8 cellular contexts compared by ENCODE assay signal in the genomic region with DNA sequence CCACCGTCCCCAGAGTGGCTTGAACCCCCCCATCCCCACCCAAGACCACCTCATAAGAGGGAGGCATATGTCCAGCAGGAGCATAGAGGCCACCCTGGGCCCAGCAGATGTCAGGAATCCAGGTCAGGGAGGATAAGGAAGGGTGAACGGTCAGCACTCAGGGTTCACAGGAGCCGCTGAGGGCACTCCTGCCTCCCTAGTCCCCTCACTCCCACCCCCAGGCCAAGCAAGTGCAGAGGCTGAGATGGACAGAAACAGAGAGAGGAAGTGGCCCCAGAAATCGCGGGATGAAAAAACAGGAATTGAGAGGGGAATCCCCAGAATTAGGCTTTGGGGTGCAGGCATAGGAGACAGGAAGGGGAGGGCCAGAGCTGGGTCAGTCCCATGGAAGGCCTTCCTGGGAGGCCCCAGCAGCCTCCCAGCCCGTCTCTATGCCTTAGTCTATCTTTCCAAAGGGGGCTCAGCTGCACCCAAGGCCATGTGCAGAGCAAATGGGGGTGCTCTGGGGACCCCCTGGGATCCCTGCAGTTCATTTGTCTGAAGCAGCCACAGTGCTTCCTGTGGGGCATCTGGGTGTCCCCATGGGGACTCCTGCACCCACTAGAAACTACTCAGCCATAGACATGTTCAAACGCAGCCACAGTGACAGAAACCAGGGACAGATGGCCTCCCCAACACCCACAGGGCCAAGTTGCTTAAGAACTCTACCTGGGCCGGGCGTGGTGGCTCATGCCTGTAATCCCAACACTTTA. TPM values are rescaled to one million over a fixed set of nuclear protein-coding genes. Genes with fewer than 3 reads are reported as not detected.
A peak's percentile ranks its signal among the peaks of the same experiment; 100 is the strongest.
DNase-seq lines count a peak whose midpoint lies in the region; ATAC-seq and TF ChIP-seq lines count a peak whose summit lies in the region.

No MANE protein-coding gene starts in this region.

- H3K4me3 Mint-ChIP-seq in chondrocyte (ENCODE audit: unreplicated experiment) = peak overlapping the region; percentile 70

- H3K4me1 Mint-ChIP-seq in chondrocyte (ENCODE audit: low read depth) = peaks cover 37% of the 10 kb centered on the region

- H3K36me3 ChIP-seq in DOHH2 (ENCODE audit: control insufficient read depth, low read length) (peaks cover 24% of the 10 kb centered on the region), neuron (ENCODE audit: insufficient read depth, low read length) (peaks cover 27% of the 10 kb centered on the region)

- H3K27me3 Mint-ChIP-seq in chondrocyte (ENCODE audit: low read depth) = no peaks in the 10 kb centered on the region

- H3K4me1 ChIP-seq in DOHH2 (ENCODE audit: control insufficient read depth, low read length) (peaks cover 44% of the 10 kb centered on the region), neuron (ENCODE audit: insufficient read depth, low read length) (peaks cover 14% of the 10 kb centered on the region)

- ATAC-seq in GM19455 (IDR thresholded peaks at IDR 0.05; ENCODE audit: unreplicated experiment) = peak; percentile 46
- no peak for ATAC-seq in HG03520 (IDR thresholded peaks at IDR 0.05; ENCODE audit: unreplicated experiment)
- no peak for ATAC-seq in left lobe of liver

- no peak for DNase-seq in Jurkat, Clone E6-1 (ENCODE audit: low read depth, low spot score)
- DNase-seq in chondrocyte (ENCODE audit: low spot score) = no peak
- no peak for DNase-seq in left lobe of liver (ENCODE audit: low spot score)
- DNase-seq in activated CD4-positive, alpha-beta T cell treated with anti-CD3 and anti-CD28 coated beads, Interleukin-2, amount 50 U/mL, for 1 hour = no peak

- peaks cover 7% of the 10 kb centered on the region; the same call in 1 of the 2 replicates for H4K20me1 ChIP-seq in DOHH2 (ENCODE audit: control insufficient read depth, insufficient read depth, low read depth, low read length)

- H3K9me3 ChIP-seq in DOHH2 (ENCODE audit: control insufficient read depth, insufficient read depth, low read length) (peaks cover 8% of the 10 kb centered on the region), neuron (ENCODE audit: low read length) (no peaks in the 10 kb centered on the region)

- H3K9me2 ChIP-seq in DOHH2 (replicated peaks; ENCODE audit: control insufficient read depth, low read length) = no peaks in the 10 kb centered on the region

- TF ChIP-seq CTCF in DOHH2 (IDR thresholded peaks at IDR 0.05; ENCODE audit: low read depth, low read length, poor library complexity, severe bottlenecking) (no peak), chondrocyte (IDR thresholded peaks at IDR 0.05) (no peak)

- peak overlapping the region; percentile 52 for H3K27ac Mint-ChIP-seq in chondrocyte (ENCODE audit: unreplicated experiment)

- H3K36me3 Mint-ChIP-seq in chondrocyte (ENCODE audit: low read depth) = peaks cover 9% of the 10 kb centered on the region

- H3K9me3 Mint-ChIP-seq in chondrocyte (ENCODE audit: low read depth) = no peaks in the 10 kb centered on the region

- H3F3A ChIP-seq in DOHH2 (ENCODE audit: control insufficient read depth, insufficient read depth) = peaks cover 17% of the 10 kb centered on the region

- H3K79me2 ChIP-seq in DOHH2 (ENCODE audit: control insufficient read depth, low read length) = peaks cover 13% of the 10 kb centered on the region

- H2AFZ ChIP-seq in neuron (ENCODE audit: low read depth, low read length) = no peak overlapping the region

- H3K4me3 ChIP-seq in DOHH2 (ENCODE audit: low read length) (peak overlapping the region; percentile 85), neuron (ENCODE audit: low read length) (peak overlapping the region; percentile 53)
- H3K4me3 ChIP-seq in Jurkat, Clone E6-1 (ENCODE audit: low read length) = peak overlapping the region; percentile 78

- H3K27ac ChIP-seq in DOHH2 (ENCODE audit: low read depth, low read length) = peak overlapping the region; percentile 22; the same call in 1 of the 2 replicates

- peak overlapping the region; percentile 65 for H3K4me2 ChIP-seq in DOHH2 (ENCODE audit: low read length)

- H3K27me3 ChIP-seq in DOHH2 (ENCODE audit: control insufficient read depth, low read length) (0 out of 2 replicates have a peak, but pooled peaks cover 2% of the 10 kb centered on the region), neuron (ENCODE audit: insufficient read depth, low read length) (no peaks in the 10 kb centered on the region)

RNA-seq across cellular contexts. Expression of a gene that starts 1.7 kb away (rescaled TPM):
- 103 TPM for polyA plus RNA-seq in Jurkat, Clone E6-1 (2012; ENCODE audit: insufficient read depth, insufficient read length)
- total RNA-seq in chondrocyte = 76.5 to 77.8 TPM (median 77.6 TPM) in 3 replicates
- total RNA-seq in left lobe of liver = 2.0 TPM

RNA-seq across cellular contexts. Expression of a gene that starts 26.9 kb away (rescaled TPM):
- polyA plus RNA-seq in Jurkat, Clone E6-1 (2012; ENCODE audit: insufficient read depth, insufficient read length) = 2.6 TPM
- total RNA-seq in chondrocyte = not detected in 3 replicates
- total RNA-seq in left lobe of liver = not detected

RNA-seq across cellular contexts. Expression of a gene that starts 39.9 kb away (rescaled TPM):
- polyA plus RNA-seq in Jurkat, Clone E6-1 (2012; ENCODE audit: insufficient read depth, insufficient read length) = 17.6 TPM
- total RNA-seq in chondrocyte = 6.3 to 11.9 TPM (median 9.6 TPM) in 3 replicates
- 0.98 TPM for total RNA-seq in left lobe of liver

RNA-seq across cellular contexts. Expression of a gene that starts 53.8 kb away (rescaled TPM):
- 665 TPM for polyA plus RNA-seq in Jurkat, Clone E6-1 (2012; ENCODE audit: insufficient read depth, insufficient read length)
- total RNA-seq in chondrocyte (47.3 to 52.8 TPM (median 51.9 TPM) in 3 replicates), left lobe of liver (10.5 TPM)

RNA-seq across cellular contexts. Expression of a gene that starts 56.3 kb away (rescaled TPM):
- 16.9 TPM for polyA plus RNA-seq in Jurkat, Clone E6-1 (2012; ENCODE audit: insufficient read depth, insufficient read length)
- total RNA-seq in chondrocyte (30.4 to 34.3 TPM (median 33.6 TPM) in 3 replicates), left lobe of liver (39.0 TPM)

Comparison
In these comparisons a context has a peak if more than half of its experiments do, and no peak if none do; other contexts are left out.
1. RNA of a gene that starts 1.7 kb away (total RNA-seq): 76.5 to 77.8 TPM in chondrocyte; 2.0 TPM in left lobe of liver (single experiment); every median in the first group is over 10 times any median in the second.
2. Peak in every context shown above with its lines, with median percentiles within 50 percentile points of each other: H3K4me3 ChIP-seq.